Comparison of ENCODE assay signal across 1 cellular context in the genomic region with DNA sequence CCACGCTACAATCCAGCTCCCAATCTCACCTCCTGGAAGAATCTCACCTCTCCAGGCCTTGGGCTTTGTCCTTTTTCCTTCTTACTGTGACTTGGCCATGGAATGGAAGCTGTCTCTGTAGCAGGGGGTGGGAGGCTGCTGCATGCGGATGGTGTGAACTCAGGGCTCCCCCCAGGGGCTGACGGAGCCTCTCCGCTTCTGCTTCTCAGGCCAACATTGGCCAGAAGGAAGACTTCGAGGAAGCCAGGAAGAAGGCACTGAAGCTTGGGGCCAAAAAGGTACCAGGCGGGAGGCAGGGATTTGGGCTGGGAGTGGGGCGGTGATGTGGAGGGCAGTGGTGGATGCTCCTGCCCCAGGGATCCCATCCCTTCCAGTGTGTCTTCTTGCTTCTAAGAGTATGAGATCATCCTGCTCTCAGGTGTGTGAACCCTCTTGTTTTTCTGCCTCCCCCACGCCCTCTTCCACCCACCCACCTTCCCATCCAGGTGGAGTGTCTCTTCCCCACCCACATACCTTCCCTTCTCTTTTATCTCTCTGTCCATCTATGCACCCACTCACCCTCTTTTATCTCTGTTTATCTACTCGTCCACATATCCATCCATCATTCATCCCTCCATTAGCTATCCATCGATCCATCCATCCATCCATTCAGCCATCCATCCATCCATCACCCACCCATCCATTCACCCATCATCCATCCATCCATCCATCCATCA.
A peak's percentile ranks its signal among the peaks of the same experiment; 100 is the strongest.
TF ChIP-seq lines count a peak whose summit lies in the region.

No MANE protein-coding gene starts in this region.

TF ChIP-seq in HEK293, 187 proteins besides CTCF, POLR2A, EP300 and RAD21 (continued from another document):
- TF ChIP-seq PRDM2 (tag by site-specific recombination; IDR thresholded peaks at IDR 0.05; ENCODE audit: borderline replicate concordance), result no peak
- TF ChIP-seq ZBTB48 (tag by site-specific recombination; IDR thresholded peaks at IDR 0.05), result no peak; the same call in 1 of the 2 replicates
- no peak for TF ChIP-seq ZNF777 (tag by site-specific recombination; IDR thresholded peaks at IDR 0.05; ENCODE audit: borderline replicate concordance)
- no peak for TF ChIP-seq ZNF114 (tag by site-specific recombination; IDR thresholded peaks at IDR 0.05)
- no peak for TF ChIP-seq ZNF19 (tag by site-specific recombination; IDR thresholded peaks at IDR 0.05; ENCODE audit: low read depth)
- no peak for TF ChIP-seq ZNF133 (tag by site-specific recombination; IDR thresholded peaks at IDR 0.05)
- no peak for TF ChIP-seq INSM2 (tag by site-specific recombination; IDR thresholded peaks at IDR 0.05)
- TF ChIP-seq ZNF837 (tag by site-specific recombination; IDR thresholded peaks at IDR 0.05), result no peak
- TF ChIP-seq, protein P1, sequence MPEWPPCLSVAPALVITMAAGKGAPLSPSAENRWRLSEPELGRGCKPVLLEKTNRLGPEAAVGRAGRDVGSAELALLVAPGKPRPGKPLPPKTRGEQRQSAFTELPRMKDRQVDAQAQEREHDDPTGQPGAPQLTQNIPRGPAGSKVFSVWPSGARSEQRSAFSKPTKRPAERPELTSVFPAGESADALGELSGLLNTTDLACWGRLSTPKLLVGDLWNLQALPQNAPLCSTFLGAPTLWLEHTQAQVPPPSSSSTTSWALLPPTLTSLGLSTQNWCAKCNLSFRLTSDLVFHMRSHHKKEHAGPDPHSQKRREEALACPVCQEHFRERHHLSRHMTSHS (tag by site-specific recombination; IDR thresholded peaks at IDR 0.05), result 0 out of 2 replicates have a peak, but pooled peaks have one; percentile 9
- TF ChIP-seq ZNF10 (tag by site-specific recombination; IDR thresholded peaks at IDR 0.05), result no peak
- TF ChIP-seq REPIN1 (tag by site-specific recombination; IDR thresholded peaks at IDR 0.05; ENCODE audit: low read depth), result no peak
- no peak for TF ChIP-seq ZNF2 (tag by site-specific recombination; IDR thresholded peaks at IDR 0.05)
- TF ChIP-seq PATZ1 (tag by site-specific recombination; IDR thresholded peaks at IDR 0.05), result no peak
- no peak for TF ChIP-seq ZNF747 (tag by site-specific recombination; IDR thresholded peaks at IDR 0.05)
- peak; percentile 23; the same call in 1 of the 2 replicates for TF ChIP-seq ZNF266 (tag by site-specific recombination; IDR thresholded peaks at IDR 0.05; ENCODE audit: low read depth)
